In the genomic region with DNA sequence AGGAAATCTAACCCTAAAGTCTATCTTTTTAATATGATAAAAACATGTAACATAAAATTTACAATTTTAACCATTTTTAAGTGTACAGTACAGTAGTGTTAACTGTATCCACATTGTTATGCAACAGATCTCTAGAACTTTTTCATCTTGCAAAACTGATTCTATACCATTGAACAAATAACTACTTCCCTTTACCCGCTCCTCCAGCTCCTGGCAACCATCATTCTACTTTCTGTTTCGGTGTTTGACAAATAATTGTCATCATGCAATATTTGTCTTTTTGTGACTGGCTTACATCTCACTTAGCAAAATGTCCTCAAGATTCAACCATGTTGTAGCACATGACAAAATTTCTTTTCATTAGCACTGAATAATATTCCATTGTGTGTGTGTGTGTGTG, we compare ENCODE assay signal across 15 cellular contexts.
DNase-seq lines count a peak whose midpoint lies in the region; ATAC-seq and TF ChIP-seq lines count a peak whose summit lies in the region.
"Had no signal": no experiment of that assay in that cellular context is flagged by ENCODE, and none has a peak within 500 bp of the region (broad histone marks: within the 10 kb centered on the region; RNA-seq: fewer than 3 reads in every experiment).

No MANE protein-coding gene starts in this region.

- no peak overlapping the region for H3K4me3 Mint-ChIP-seq in endodermal cell
- H3K4me3 Mint-ChIP-seq: IgD-negative memory B cell had no signal

- H3K27ac ChIP-seq in ACC112 (ENCODE audit: low read depth, low read length), result no peak overlapping the region
- H3K27ac ChIP-seq in GM23248, result no peak overlapping the region
- H3K27ac ChIP-seq in endodermal cell (ENCODE audit: low read depth, low read length), result no peak overlapping the region

- H3K4me3 ChIP-seq in ACC112 (ENCODE audit: low read depth, low read length), result no peak overlapping the region
- no peak overlapping the region for H3K4me3 ChIP-seq in GM23248
- no peak overlapping the region for H3K4me3 ChIP-seq in NB4 (ENCODE audit: low read depth, low read length)
- no peak overlapping the region for H3K4me3 ChIP-seq in endodermal cell (ENCODE audit: low read length)

- DNase-seq in GM23248 (no peak), NB4 (ENCODE audit: low read depth) (peak; percentile 16), SIG-M5 (lab: John Stamatoyannopoulos, UW) (peak; percentile 25), LoVo (ENCODE audit: low spot score) (no peak), cerebellum (ENCODE audit: low spot score) (no peak), endodermal cell (no peak)
- DNase-seq: Caco-2, DMS79, NCI-H1105 treated with DMSO at 0.1 percent for 48 hours, NCI-H187 treated with DMSO at 0.1 percent for 48 hours, NCI-H2171, NCI-H446 treated with DMSO at 0.1 percent for 48 hours had no signal

- no peaks in the 10 kb centered on the region for H3K9me3 Mint-ChIP-seq in endodermal cell
- H3K9me3 Mint-ChIP-seq: IgD-negative memory B cell had no signal

- in situ Hi-C loops in GM23248 (cut with MboI), result no loop called here

- H3K36me3 ChIP-seq in ACC112 (ENCODE audit: insufficient read depth, low read length) (no peaks in the 10 kb centered on the region), GM23248 (ENCODE audit: low read depth) (no peaks in the 10 kb centered on the region), endodermal cell (ENCODE audit: control insufficient read depth, insufficient read depth, low read length) (no peaks in the 10 kb centered on the region)

- H3K79me2 ChIP-seq in ACC112 (ENCODE audit: control insufficient read depth, insufficient read depth, low read length, unreplicated experiment) (no peaks in the 10 kb centered on the region), GM23248 (ENCODE audit: insufficient read depth) (no peaks in the 10 kb centered on the region)

- H3K27me3 ChIP-seq in ACC112 (ENCODE audit: insufficient read depth, low read length), result no peaks in the 10 kb centered on the region
- H3K27me3 ChIP-seq in GM23248 (replicated peaks; ENCODE audit: insufficient read depth), result no peaks in the 10 kb centered on the region
- no peaks in the 10 kb centered on the region for H3K27me3 ChIP-seq in endodermal cell (ENCODE audit: control insufficient read depth, insufficient read depth, low read length, poor library complexity, severe bottlenecking)

- H3K27ac Mint-ChIP-seq in endodermal cell, result no peak overlapping the region
- H3K27ac Mint-ChIP-seq: IgD-negative memory B cell had no signal

- no peaks in the 10 kb centered on the region for H3K36me3 Mint-ChIP-seq in endodermal cell (ENCODE audit: low read depth)

- TF ChIP-seq POLR2A in NB4 (IDR thresholded peaks at IDR 0.05; ENCODE audit: extremely low read depth, insufficient read length), result no peak

- H3K27me3 Mint-ChIP-seq in endodermal cell (ENCODE audit: insufficient read depth), result no peaks in the 10 kb centered on the region

- H2AFZ ChIP-seq in ACC112 (ENCODE audit: low read length, unreplicated experiment), result peak overlapping the region; percentile 53
- peak overlapping the region; percentile 50; the same call in 1 of the 2 replicates for H2AFZ ChIP-seq in GM23248

- H3K9me3 ChIP-seq in GM23248 (ENCODE audit: low read depth) (no peaks in the 10 kb centered on the region), endodermal cell (ENCODE audit: control insufficient read depth, low read length) (no peaks in the 10 kb centered on the region)
- H3K9me3 ChIP-seq: Caco-2 had no signal

- H3K9ac ChIP-seq in GM23248, result no peak overlapping the region
- H3K9ac ChIP-seq in endodermal cell (ENCODE audit: extremely low read depth, low read length, poor library complexity, severe bottlenecking), result no peak overlapping the region

- H3K4me1 ChIP-seq in ACC112 (ENCODE audit: control insufficient read depth, insufficient read depth, low read length, unreplicated experiment) (peaks cover 10% of the 10 kb centered on the region), GM23248 (ENCODE audit: insufficient read depth) (peaks cover 3% of the 10 kb centered on the region; the same call in 1 of the 2 replicates), endodermal cell (ENCODE audit: control insufficient read depth, insufficient read depth, low read length) (no peaks in the 10 kb centered on the region)
- H3K4me1 ChIP-seq: Caco-2 had no signal

- TF ChIP-seq CTCF in NB4 (IDR thresholded peaks at IDR 0.05; ENCODE audit: low read depth, low read length) (no peak), endodermal cell (conservative IDR thresholded peaks at IDR 0.05) (no peak)

- H3K9me2 ChIP-seq in GM23248 (ENCODE audit: insufficient read depth), result no peaks in the 10 kb centered on the region

- 98 to 100% methylated on average over 2 of the region's 2 CpGs for WGBS in GM23248 (ENCODE audit: low coverage in 1 of 2, low lambda C conversion rate in 2 of 2, missing lambda C conversion rate in 2 of 2), 2 experiments
- 92% methylated on average over 2 of the region's 2 CpGs; no CpG with 5 or more reads in 1 of the 2 experiments for WGBS in endodermal cell (ENCODE audit: insufficient coverage in 1 of 2, insufficient read length in 1 of 2), 2 experiments

- no peak overlapping the region for H3K4me2 ChIP-seq in GM23248 (ENCODE audit: unreplicated experiment)

- H4K20me1 ChIP-seq in GM23248 (ENCODE audit: insufficient read depth), result no peaks in the 10 kb centered on the region

- peaks cover 3% of the 10 kb centered on the region for H3K4me1 Mint-ChIP-seq in endodermal cell

- H3F3A ChIP-seq in GM23248 (ENCODE audit: insufficient read depth), result 0 out of 2 replicates have a peak, but pooled peaks cover 9% of the 10 kb centered on the region

- ATAC-seq in HG02852 (IDR thresholded peaks at IDR 0.05; ENCODE audit: unreplicated experiment), result no peak

Comparison
In these comparisons a context has a peak if more than half of its experiments do, and no peak if none do; other contexts are left out.
1. DNase-seq: peak in NB4 (single experiment) and SIG-M5 (single experiment); none in GM23248 (single experiment), LoVo (single experiment), cerebellum (single experiment) and endodermal cell (single experiment).